In genomic region chr1:112509005-112509659, GRCh38 we compare ENCODE assay signal across 9 cellular contexts. TPM values are rescaled to one million over a fixed set of nuclear protein-coding genes. Genes with fewer than 3 reads are reported as not detected.
A peak's percentile ranks its signal among the peaks of the same experiment; 100 is the strongest.
DNase-seq lines count a peak whose midpoint lies in the region; ATAC-seq and TF ChIP-seq lines count a peak whose summit lies in the region.
"Had no signal": no experiment of that assay in that cellular context is flagged by ENCODE, and none has a peak within 500 bp of the region (broad histone marks: within the 10 kb centered on the region; RNA-seq: fewer than 3 reads in every experiment).

No MANE protein-coding gene starts in this region.

- H3K36me3 ChIP-seq in BLaER1 treated with 17β-estradiol and CSF1 and Interleukin-3, amounts not matched to agents 10 nM and 100 nM = no peaks in the 10 kb centered on the region
- no peaks in the 10 kb centered on the region for H3K36me3 ChIP-seq in iPS-15b (ENCODE audit: control insufficient read depth, insufficient read depth, low read length)
- no peaks in the 10 kb centered on the region for H3K36me3 ChIP-seq in smooth muscle cell (ENCODE audit: low read depth)

- no peaks in the 10 kb centered on the region for H3K79me2 ChIP-seq in smooth muscle cell (ENCODE audit: low read depth)

- no peak overlapping the region for H3K27ac ChIP-seq in BLaER1 treated with 17β-estradiol and CSF1 and Interleukin-3, amounts not matched to agents 10 nM and 100 nM
- H3K27ac ChIP-seq in smooth muscle cell (ENCODE audit: low read depth) = no peak overlapping the region
- H3K27ac ChIP-seq: epithelial cell of prostate had no signal

- H3K4me2 ChIP-seq in BLaER1 treated with 17β-estradiol and CSF1 and Interleukin-3, amounts not matched to agents 10 nM and 100 nM = peak overlapping the region; percentile 89 to 98 (median 96)
- peak overlapping the region; percentile 85 for H3K4me2 ChIP-seq in smooth muscle cell

- peaks cover 47 to 72% (median 58%) of the 10 kb centered on the region in 11 experiments for H3K27me3 ChIP-seq in BLaER1 treated with 17β-estradiol and CSF1 and Interleukin-3, amounts not matched to agents 10 nM and 100 nM
- H3K27me3 ChIP-seq in iPS-15b (ENCODE audit: control insufficient read depth, insufficient read depth, low read length) = peaks cover 87% of the 10 kb centered on the region
- H3K27me3 ChIP-seq in smooth muscle cell (ENCODE audit: low read depth) = peaks cover 61% of the 10 kb centered on the region

- H3K9me3 Mint-ChIP-seq in activated naive CD4-positive, alpha-beta T cell treated with anti-CD3 and anti-CD28 coated beads, Interleukin-2, amount 50 U/mL, for 72 hours = no peaks in the 10 kb centered on the region

- ATAC-seq in HG02981 (IDR thresholded peaks at IDR 0.05; ENCODE audit: unreplicated experiment) (peak; percentile 8), GM21786 (IDR thresholded peaks at IDR 0.05; ENCODE audit: unreplicated experiment) (no peak)
- ATAC-seq in activated naive CD4-positive, alpha-beta T cell treated with anti-CD3 and anti-CD28 coated beads, Interleukin-2, amount 50 U/mL, for 72 hours = peak; percentile 25 to 40

- H3K4me3 ChIP-seq in BLaER1 treated with 17β-estradiol and CSF1 and Interleukin-3, amounts not matched to agents 10 nM and 100 nM = peak overlapping the region; percentile 50 to 72 (median 64)
- H3K4me3 ChIP-seq in iPS-15b (ENCODE audit: low read depth, low read length) (peak overlapping the region; percentile 93), smooth muscle cell (peak overlapping the region; percentile 45)

- H3K4me1 ChIP-seq in BLaER1 treated with 17β-estradiol and CSF1 and Interleukin-3, amounts not matched to agents 10 nM and 100 nM = peaks cover 8 to 41% (median 34%) of the 10 kb centered on the region in 10 experiments; a peak in 18 of 20 replicates
- H3K4me1 ChIP-seq in iPS-15b (ENCODE audit: control insufficient read depth, insufficient read depth, low read length) = peaks cover 9% of the 10 kb centered on the region
- peaks cover 4% of the 10 kb centered on the region for H3K4me1 ChIP-seq in smooth muscle cell (ENCODE audit: low read depth)

- no peak overlapping the region for H2AFZ ChIP-seq in smooth muscle cell (ENCODE audit: low read depth)

- peak in 1 of 2 donors; percentile 27 for DNase-seq in activated naive CD4-positive, alpha-beta T cell treated with anti-CD3 and anti-CD28 coated beads, Interleukin-2, amount 50 U/mL, for 72 hours (ENCODE audit: low spot score in 2 of 2)
- DNase-seq in smooth muscle cell (lab: John Stamatoyannopoulos, UW; ENCODE audit: unreplicated experiment) = no peak
- DNase-seq in NCI-H2196 treated with DMSO at 0.1 percent for 48 hours (lab: John Stamatoyannopoulos, UW; ENCODE audit: unreplicated experiment) = no peak
- DNase-seq in NCI-H1694 (lab: John Stamatoyannopoulos, UW) = no peak

- WGBS in smooth muscle cell (ENCODE audit: low lambda C conversion rate) = 4% methylated on average over 66 of the region's 66 CpGs

- no peak overlapping the region for H3K27ac Mint-ChIP-seq in activated naive CD4-positive, alpha-beta T cell treated with anti-CD3 and anti-CD28 coated beads, Interleukin-2, amount 50 U/mL, for 72 hours

- no peak for TF ChIP-seq CTCF in smooth muscle cell (IDR thresholded peaks at IDR 0.05; ENCODE audit: borderline replicate concordance, insufficient read depth, poor library complexity, severe bottlenecking)

- H3F3A ChIP-seq in smooth muscle cell (ENCODE audit: low read depth) = no peaks in the 10 kb centered on the region

- H3K9ac ChIP-seq in BLaER1 treated with 17β-estradiol and CSF1 and Interleukin-3, amounts not matched to agents 10 nM and 100 nM = peak overlapping the region in 5 of 11 experiments; percentile 14 to 63 (median 43); a peak in 6 of 22 replicates
- H3K9ac ChIP-seq in iPS-15b (ENCODE audit: low read depth, low read length) (no peak overlapping the region), smooth muscle cell (ENCODE audit: low read depth) (no peak overlapping the region)

- peaks cover 0 to 22% (median 0%) of the 10 kb centered on the region in 11 experiments; a peak in 4 of 22 replicates for H4K20me1 ChIP-seq in BLaER1 treated with 17β-estradiol and CSF1 and Interleukin-3, amounts not matched to agents 10 nM and 100 nM
- no peaks in the 10 kb centered on the region for H4K20me1 ChIP-seq in smooth muscle cell (ENCODE audit: low read depth)

- H3K36me3 Mint-ChIP-seq in activated naive CD4-positive, alpha-beta T cell treated with anti-CD3 and anti-CD28 coated beads, Interleukin-2, amount 50 U/mL, for 72 hours = no peaks in the 10 kb centered on the region

- H3K9me3 ChIP-seq in BLaER1 treated with 17β-estradiol and CSF1 and Interleukin-3, amounts not matched to agents 10 nM and 100 nM (replicated peaks in 1 of 11) = peaks cover 0 to 9% (median 0%) of the 10 kb centered on the region in 11 experiments; a peak in 5 of 22 replicates
- H3K9me3 ChIP-seq in iPS-15b (ENCODE audit: control insufficient read depth, insufficient read depth, low read length) (no peaks in the 10 kb centered on the region), smooth muscle cell (replicated peaks; ENCODE audit: low read depth) (no peaks in the 10 kb centered on the region)

RNA-seq across cellular contexts. Expression of gene WNT2B, which starts 0.4 kb away (rescaled TPM):
- under 1 TPM; 0.11 to 0.16 TPM for total RNA-seq in activated naive CD4-positive, alpha-beta T cell treated with anti-CD3 and anti-CD28 coated beads, Interleukin-2, amount 50 U/mL, for 72 hours
- total RNA-seq in smooth muscle cell = 1.8 and 3.5 TPM in 2 replicates
- 0.41 and 1.3 TPM in 2 replicates for polyA plus RNA-seq in smooth muscle cell
